Comparison of ENCODE assay signal across 24 cellular contexts in genomic region chr3:30306896-30307295, GRCh38.
"Had no signal": no experiment of that assay in that cellular context is flagged by ENCODE, and none has a peak within 500 bp of the region (broad histone marks: within the 10 kb centered on the region; RNA-seq: fewer than 3 reads in every experiment).

No MANE protein-coding gene starts in this region.

- H3K4me3 ChIP-seq: ascending aorta, coronary artery, dorsolateral prefrontal cortex had no signal

- H3K27me3 ChIP-seq: ascending aorta, brain microvascular endothelial cell, dorsolateral prefrontal cortex had no signal

- ATAC-seq: activated CD4-positive, alpha-beta T cell treated with anti-CD3 and anti-CD28 coated beads for 36 hours; activated naive CD4-positive, alpha-beta T cell treated with anti-CD3 and anti-CD28 coated beads, Interleukin-2, amount 50 U/mL, for 72 hours; activated T-cell treated with anti-CD3 and anti-CD28 coated beads, Interleukin-2, amount 50 U/mL, for 72 hours; esophagus mucosa had no signal

- H3K27ac ChIP-seq: brain microvascular endothelial cell, dorsolateral prefrontal cortex had no signal

- H3K9me3 ChIP-seq: ascending aorta had no signal

- DNase-seq: activated CD4-positive, alpha-beta memory T cell treated with anti-CD3 and anti-CD28 coated beads, Interleukin-2, amount 10 ng/mL, durations not matched to agents 7 days and 5 days; activated CD4-positive, alpha-beta T cell treated with anti-CD3 and anti-CD28 coated beads for 36 hours; activated CD4-positive, alpha-beta T cell treated with anti-CD3 and anti-CD28 coated beads, Interleukin-2, amount 10 ng/mL, durations not matched to agents 7 days and 5 days; activated CD4-positive, alpha-beta T cell treated with anti-CD3 and anti-CD28 coated beads, Interleukin-2, amount 50 U/mL, for 4 hours; activated CD4-positive, CD25-positive, alpha-beta regulatory T cell; activated CD4-positive, CD25-positive, alpha-beta regulatory T cell treated with anti-CD3 and anti-CD28 coated beads, Interleukin-2, amount 50 U/mL, for 72 hours; activated CD8-positive, alpha-beta memory T cell treated with anti-CD3 and anti-CD28 coated beads, Interleukin-2, amount 50 U/mL, for 48 hours; activated gamma-delta T cell; activated naive CD4-positive, alpha-beta T cell; activated naive CD4-positive, alpha-beta T cell treated with anti-CD3 and anti-CD28 coated beads, Interleukin-2, amount 10 ng/mL, durations not matched to agents 7 days and 5 days; activated naive CD8-positive, alpha-beta T cell treated with anti-CD3 and anti-CD28 coated beads, Interleukin-2, amount 10 ng/mL, durations not matched to agents 7 days and 5 days; activated T-cell treated with anti-CD3 and anti-CD28 coated beads for 4 hours; activated T-cell treated with anti-CD3 and anti-CD28 coated beads, Interleukin-2, amount 50 U/mL, for 24 hours; activated T-cell treated with anti-CD3 and anti-CD28 coated beads, Interleukin-2, amount 50 U/mL, for 72 hours; brain microvascular endothelial cell; dorsolateral prefrontal cortex; effector memory CD4-positive, alpha-beta T cell; endodermal cell; foreskin fibroblast; T-helper 2 cell had no signal

- H3K36me3 ChIP-seq: ascending aorta, brain microvascular endothelial cell had no signal
